Comparison of ENCODE assay signal across 1 cellular context in genomic region chr18:48007955-48008701, GRCh38.
TF ChIP-seq lines count a peak whose summit lies in the region.

No MANE protein-coding gene starts in this region.

TF ChIP-seq in WTC11, 78 proteins besides CTCF, POLR2A, EP300 and RAD21 (continued from another document):
- TF ChIP-seq ZNF423 (CRISPR knock-in tag; IDR thresholded peaks at IDR 0.05) (peak; percentile 95), ZNF396 (CRISPR knock-in tag; IDR thresholded peaks at IDR 0.05; ENCODE audit: borderline replicate concordance) (no peak), ZBTB21 (CRISPR knock-in tag; IDR thresholded peaks at IDR 0.05; ENCODE audit: borderline replicate concordance) (no peak), MAX (CRISPR knock-in tag; IDR thresholded peaks at IDR 0.05) (peak; percentile 69), ZNF121 (CRISPR knock-in tag; IDR thresholded peaks at IDR 0.05) (peak; percentile 49; the same call in 1 of the 2 replicates), NFYB (CRISPR knock-in tag; conservative IDR thresholded peaks at IDR 0.05; ENCODE audit: low read depth) (no peak), ETV6 (CRISPR knock-in tag; IDR thresholded peaks at IDR 0.05) (peak; percentile 64; the same call in 1 of the 2 replicates)
